14 cellular contexts compared by ENCODE assay signal in genomic region chr5:83567741-83568530, GRCh38.
A peak's percentile ranks its signal among the peaks of the same experiment; 100 is the strongest.
DNase-seq lines count a peak whose midpoint lies in the region; ATAC-seq and TF ChIP-seq lines count a peak whose summit lies in the region.
"Had no signal": no experiment of that assay in that cellular context is flagged by ENCODE, and none has a peak within 500 bp of the region (broad histone marks: within the 10 kb centered on the region; RNA-seq: fewer than 3 reads in every experiment).

No MANE protein-coding gene starts in this region.

- intact Hi-C loops in Right ventricle myocardium superior (cut with DNase I), result loop anchor here (10.0 kb wide), 2 partner anchors 923 to 1253 kb away; no protein-coding TSS in a partner anchor

- peaks cover 2% of the 10 kb centered on the region for H3K4me1 ChIP-seq in cardiac muscle cell (ENCODE audit: low read depth)
- H3K4me1 ChIP-seq: spleen had no signal

- CTCF ChIA-PET in activated CD8-positive, alpha-beta memory T cell treated with anti-CD3 and anti-CD28 coated beads, Interleukin-2, amount 10 ng/mL, durations not matched to agents 7 days and 5 days (lab: Charles Lee), result interaction anchor here (0.6 kb wide), 1 partner anchor 306 kb away, joined by 3 read pairs; no protein-coding TSS in a partner anchor

- DNase-seq in cardiac muscle cell (ENCODE audit: low read depth in 1 of 2, low spot score in 1 of 2) (peak in 1 of 2 donors; percentile 96), Right ventricle myocardium superior (no peak), fibroblast of peridontal ligament (ENCODE audit: extremely low read depth) (peak; percentile 98), stromal cell of bone marrow (ENCODE audit: low read depth) (peak; percentile 93), GM10266 (ENCODE audit: extremely low spot score) (no peak)
- no peak for DNase-seq in activated CD8-positive, alpha-beta memory T cell treated with anti-CD3 and anti-CD28 coated beads, Interleukin-2, amount 10 ng/mL, durations not matched to agents 7 days and 5 days
- DNase-seq: activated effector memory CD4-positive, alpha-beta T cell treated with anti-CD3 and anti-CD28 coated beads, Interleukin-2, amount 50 U/mL, for 16 hours; spleen; stimulated activated naive CD4-positive, alpha-beta T cell; WERI-Rb-1 had no signal

- peak overlapping the region; percentile 52 for H3K27ac ChIP-seq in cardiac muscle cell
- H3K27ac ChIP-seq: spleen, WERI-Rb-1 had no signal

- H3K36me3 ChIP-seq in cardiac muscle cell, result peaks cover 75% of the 10 kb centered on the region
- H3K36me3 ChIP-seq: spleen, WERI-Rb-1 had no signal

- no peaks in the 10 kb centered on the region for H3K27me3 ChIP-seq in cardiac muscle cell

- H3K27me3 Mint-ChIP-seq in activated CD8-positive, alpha-beta memory T cell treated with anti-CD3 and anti-CD28 coated beads, Interleukin-2, amount 10 ng/mL, durations not matched to agents 7 days and 5 days, result peaks cover 29% of the 10 kb centered on the region

- no peak for ATAC-seq in Right ventricle myocardium superior (ENCODE audit: poor library complexity)
- peak; percentile 92 for ATAC-seq in SK-N-SH treated with all-trans-retinoic acid at 6 μM for 48 hours
- no peak for ATAC-seq in GM18867 (IDR thresholded peaks at IDR 0.05; ENCODE audit: unreplicated experiment)
- ATAC-seq in activated CD8-positive, alpha-beta memory T cell treated with anti-CD3 and anti-CD28 coated beads, Interleukin-2, amount 10 ng/mL, durations not matched to agents 7 days and 5 days, result no peak
- ATAC-seq: A549 had no signal

- no peak overlapping the region for H3K4me3 ChIP-seq in cardiac muscle cell
- H3K4me3 ChIP-seq: A549, lung, spleen had no signal

- H3K4me1 Mint-ChIP-seq in activated CD8-positive, alpha-beta memory T cell treated with anti-CD3 and anti-CD28 coated beads, Interleukin-2, amount 10 ng/mL, durations not matched to agents 7 days and 5 days, result peaks cover 5% of the 10 kb centered on the region

- H3K36me3 Mint-ChIP-seq in activated CD8-positive, alpha-beta memory T cell treated with anti-CD3 and anti-CD28 coated beads, Interleukin-2, amount 10 ng/mL, durations not matched to agents 7 days and 5 days, result no peaks in the 10 kb centered on the region

- H3K9me3 ChIP-seq in cardiac muscle cell (ENCODE audit: low read depth), result no peaks in the 10 kb centered on the region
- H3K9me3 ChIP-seq: spleen had no signal

- H3K27ac Mint-ChIP-seq in activated CD8-positive, alpha-beta memory T cell treated with anti-CD3 and anti-CD28 coated beads, Interleukin-2, amount 10 ng/mL, durations not matched to agents 7 days and 5 days, result no peak overlapping the region

- no peak for TF ChIP-seq CTCF in cardiac muscle cell (IDR thresholded peaks at IDR 0.05; ENCODE audit: low read depth, low read length)
- no peak for TF ChIP-seq CTCF in GM10266 (IDR thresholded peaks at IDR 0.05; ENCODE audit: control insufficient read depth, insufficient read depth, low read depth, missing control alignments)

- no peak overlapping the region for H3K4me3 Mint-ChIP-seq in activated CD8-positive, alpha-beta memory T cell treated with anti-CD3 and anti-CD28 coated beads, Interleukin-2, amount 10 ng/mL, durations not matched to agents 7 days and 5 days

- H3K9me3 Mint-ChIP-seq in activated CD8-positive, alpha-beta memory T cell treated with anti-CD3 and anti-CD28 coated beads, Interleukin-2, amount 10 ng/mL, durations not matched to agents 7 days and 5 days (ENCODE audit: low read depth), result no peaks in the 10 kb centered on the region

TF ChIP-seq in SK-N-SH treated with all-trans-retinoic acid at 6 μM for 48 hours, 23 proteins besides CTCF, POLR2A, EP300 and RAD21:
- TF ChIP-seq ISL1 (CRISPR knock-in tag; IDR thresholded peaks at IDR 0.05) (peak; percentile 72), ZNF8 (CRISPR knock-in tag; IDR thresholded peaks at IDR 0.05) (no peak), SNAI2 (CRISPR knock-in tag; IDR thresholded peaks at IDR 0.05) (no peak), ZC3H10 (CRISPR knock-in tag; IDR thresholded peaks at IDR 0.05) (no peak), ZFP30 (CRISPR knock-in tag; IDR thresholded peaks at IDR 0.05) (no peak)
- TF ChIP-seq, protein P1, sequence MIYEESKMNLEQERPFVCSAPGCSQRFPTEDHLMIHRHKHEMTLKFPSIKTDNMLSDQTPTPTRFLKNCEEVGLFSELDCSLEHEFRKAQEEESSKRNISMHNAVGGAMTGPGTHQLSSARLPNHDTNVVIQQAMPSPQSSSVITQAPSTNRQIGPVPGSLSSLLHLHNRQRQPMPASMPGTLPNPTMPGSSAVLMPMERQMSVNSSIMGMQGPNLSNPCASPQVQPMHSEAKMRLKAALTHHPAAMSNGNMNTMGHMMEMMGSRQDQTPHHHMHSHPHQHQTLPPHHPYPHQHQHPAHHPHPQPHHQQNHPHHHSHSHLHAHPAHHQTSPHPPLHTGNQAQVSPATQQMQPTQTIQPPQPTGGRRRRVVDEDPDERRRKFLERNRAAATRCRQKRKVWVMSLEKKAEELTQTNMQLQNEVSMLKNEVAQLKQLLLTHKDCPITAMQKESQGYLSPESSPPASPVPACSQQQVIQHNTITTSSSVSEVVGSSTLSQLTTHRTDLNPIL (CRISPR knock-in tag; IDR thresholded peaks at IDR 0.05; ENCODE audit: low read depth), result 0 out of 2 replicates have a peak, but pooled peaks have one; percentile 45
- TF ChIP-seq, protein P2, sequence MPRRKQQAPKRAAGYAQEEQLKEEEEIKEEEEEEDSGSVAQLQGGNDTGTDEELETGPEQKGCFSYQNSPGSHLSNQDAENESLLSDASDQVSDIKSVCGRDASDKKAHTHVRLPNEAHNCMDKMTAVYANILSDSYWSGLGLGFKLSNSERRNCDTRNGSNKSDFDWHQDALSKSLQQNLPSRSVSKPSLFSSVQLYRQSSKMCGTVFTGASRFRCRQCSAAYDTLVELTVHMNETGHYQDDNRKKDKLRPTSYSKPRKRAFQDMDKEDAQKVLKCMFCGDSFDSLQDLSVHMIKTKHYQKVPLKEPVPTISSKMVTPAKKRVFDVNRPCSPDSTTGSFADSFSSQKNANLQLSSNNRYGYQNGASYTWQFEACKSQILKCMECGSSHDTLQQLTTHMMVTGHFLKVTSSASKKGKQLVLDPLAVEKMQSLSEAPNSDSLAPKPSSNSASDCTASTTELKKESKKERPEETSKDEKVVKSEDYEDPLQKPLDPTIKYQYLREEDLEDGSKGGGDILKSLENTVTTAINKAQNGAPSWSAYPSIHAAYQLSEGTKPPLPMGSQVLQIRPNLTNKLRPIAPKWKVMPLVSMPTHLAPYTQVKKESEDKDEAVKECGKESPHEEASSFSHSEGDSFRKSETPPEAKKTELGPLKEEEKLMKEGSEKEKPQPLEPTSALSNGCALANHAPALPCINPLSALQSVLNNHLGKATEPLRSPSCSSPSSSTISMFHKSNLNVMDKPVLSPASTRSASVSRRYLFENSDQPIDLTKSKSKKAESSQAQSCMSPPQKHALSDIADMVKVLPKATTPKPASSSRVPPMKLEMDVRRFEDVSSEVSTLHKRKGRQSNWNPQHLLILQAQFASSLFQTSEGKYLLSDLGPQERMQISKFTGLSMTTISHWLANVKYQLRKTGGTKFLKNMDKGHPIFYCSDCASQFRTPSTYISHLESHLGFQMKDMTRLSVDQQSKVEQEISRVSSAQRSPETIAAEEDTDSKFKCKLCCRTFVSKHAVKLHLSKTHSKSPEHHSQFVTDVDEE (CRISPR knock-in tag; IDR thresholded peaks at IDR 0.05), result no peak

Comparison
In these comparisons a context has a peak if more than half of its experiments do, and no peak if none do; other contexts are left out.
1. DNase-seq: peak in fibroblast of peridontal ligament (single experiment) and stromal cell of bone marrow (single experiment); none in Right ventricle myocardium superior (single experiment), activated CD8-positive, alpha-beta memory T cell treated with anti-CD3 and anti-CD28 coated beads, Interleukin-2, amount 10 ng/mL, durations not matched to agents 7 days and 5 days (single experiment) and GM10266 (single experiment).